In genomic region chr16:3654249-3654991, GRCh38 we compare ENCODE assay signal across 8 cellular contexts. TPM values are rescaled to one million over a fixed set of nuclear protein-coding genes. Genes with fewer than 3 reads are reported as not detected.
DNase-seq lines count a peak whose midpoint lies in the region; ATAC-seq and TF ChIP-seq lines count a peak whose summit lies in the region.

Gene DNASE1, plus strand, starts transcription at chr16:3654691. Its CDS starts 683 bp downstream, at chr16:3655374.

- H3K4me1 Mint-ChIP-seq in activated CD4-positive, alpha-beta memory T cell treated with anti-CD3 and anti-CD28 coated beads, Interleukin-2, amount 10 ng/mL, durations not matched to agents 7 days and 5 days = peaks cover 12% of the 10 kb centered on the region
- no peaks in the 10 kb centered on the region for H3K4me1 Mint-ChIP-seq in endothelial cell (ENCODE audit: unreplicated experiment)

- CTCF ChIA-PET in activated CD4-positive, alpha-beta memory T cell treated with anti-CD3 and anti-CD28 coated beads, Interleukin-2, amount 10 ng/mL, durations not matched to agents 7 days and 5 days (lab: Charles Lee) = interaction anchor here (0.7 to 1.3 kb wide), 7 partner anchors 10 to 598 kb away, joined by 3 to 5 read pairs (median 3); no protein-coding TSS in a partner anchor

- no peak within 1 kb of the TSS for H3K27ac Mint-ChIP-seq in activated CD4-positive, alpha-beta memory T cell treated with anti-CD3 and anti-CD28 coated beads, Interleukin-2, amount 10 ng/mL, durations not matched to agents 7 days and 5 days
- no peak within 1 kb of the TSS for H3K27ac Mint-ChIP-seq in endothelial cell (ENCODE audit: unreplicated experiment)

- TF ChIP-seq CTCF in endothelial cell (IDR thresholded peaks at IDR 0.05; ENCODE audit: unreplicated experiment) = peak; percentile 88

- peak; percentile 44 for ATAC-seq in stimulated activated naive CD8-positive, alpha-beta T cell treated with anti-CD3 and anti-CD28 coated beads, Interleukin-15, Interleukin-2, amounts not matched to agents 100 U/mL and 50 U/mL, for 24 hours
- no peak for ATAC-seq in GM18519 (IDR thresholded peaks at IDR 0.05; ENCODE audit: low FRiP score, unreplicated experiment)

- H3K27me3 Mint-ChIP-seq in activated CD4-positive, alpha-beta memory T cell treated with anti-CD3 and anti-CD28 coated beads, Interleukin-2, amount 10 ng/mL, durations not matched to agents 7 days and 5 days = no peaks in the 10 kb centered on the region
- H3K27me3 Mint-ChIP-seq in endothelial cell (ENCODE audit: unreplicated experiment) = peaks cover 7% of the 10 kb centered on the region

- peaks cover 31% of the 10 kb centered on the region for H3K36me3 Mint-ChIP-seq in activated CD4-positive, alpha-beta memory T cell treated with anti-CD3 and anti-CD28 coated beads, Interleukin-2, amount 10 ng/mL, durations not matched to agents 7 days and 5 days (ENCODE audit: low read depth)
- peaks cover 23% of the 10 kb centered on the region for H3K36me3 Mint-ChIP-seq in endothelial cell (ENCODE audit: low read depth, unreplicated experiment)

- no peak within 1 kb of the TSS for H3K4me3 Mint-ChIP-seq in activated CD4-positive, alpha-beta memory T cell treated with anti-CD3 and anti-CD28 coated beads, Interleukin-2, amount 10 ng/mL, durations not matched to agents 7 days and 5 days
- peak within 1 kb of the TSS; percentile 59 for H3K4me3 Mint-ChIP-seq in endothelial cell (ENCODE audit: unreplicated experiment)

- DNase-seq in NK-92 treated with Interleukin-12 subunit alpha and Interleukin-12 subunit beta, amount 100 ng/mL, for 24 hours (lab: John Stamatoyannopoulos, UW) = peak; percentile 17
- DNase-seq in NK-92 (lab: John Stamatoyannopoulos, UW; ENCODE audit: unreplicated experiment) = no peak
- DNase-seq in NCI-H460 (ENCODE audit: extremely low read depth, low read depth) = peak; percentile 64
- DNase-seq in activated CD4-positive, alpha-beta memory T cell treated with anti-CD3 and anti-CD28 coated beads, Interleukin-2, amount 10 ng/mL, durations not matched to agents 7 days and 5 days = peak; percentile 67
- DNase-seq in endothelial cell (ENCODE audit: low spot score) = peak; percentile 75
- peak; percentile 68 for DNase-seq in mucosa of gallbladder (ENCODE audit: low spot score)
- peak; percentile 72 for DNase-seq in stimulated activated naive CD8-positive, alpha-beta T cell treated with anti-CD3 and anti-CD28 coated beads, Interleukin-15, Interleukin-2, amounts not matched to agents 100 U/mL and 50 U/mL, for 24 hours

- POLR2A ChIA-PET in activated CD4-positive, alpha-beta memory T cell treated with anti-CD3 and anti-CD28 coated beads, Interleukin-2, amount 10 ng/mL, durations not matched to agents 7 days and 5 days (lab: Charles Lee) = interaction anchor here (0.9 to 1.0 kb wide), 2 partner anchors 14 to 42 kb away, joined by 3 read pairs; no protein-coding TSS in a partner anchor

- no peaks in the 10 kb centered on the region for H3K9me3 Mint-ChIP-seq in activated CD4-positive, alpha-beta memory T cell treated with anti-CD3 and anti-CD28 coated beads, Interleukin-2, amount 10 ng/mL, durations not matched to agents 7 days and 5 days
- no peaks in the 10 kb centered on the region for H3K9me3 Mint-ChIP-seq in endothelial cell (ENCODE audit: unreplicated experiment)

RNA-seq across cellular contexts. Expression of gene DNASE1, which starts in this region (rescaled TPM):
- total RNA-seq in NCI-H460 (2014; rRNA removed; shearing (Covaris generic)) = 4.9 and 5.4 TPM in 2 replicates
- polyA plus RNA-seq in NCI-H460 (2014; cell fraction: nucleus; rRNA removed) = 4.8 and 8.2 TPM in 2 replicates
- 10 to 100 TPM; 32.8 to 35.8 TPM for total RNA-seq in activated CD4-positive, alpha-beta memory T cell treated with anti-CD3 and anti-CD28 coated beads, Interleukin-2, amount 10 ng/mL, durations not matched to agents 7 days and 5 days
- total RNA-seq in endothelial cell (ENCODE audit: unreplicated experiment) = 33.9 TPM
- 24.0 TPM for total RNA-seq in mucosa of gallbladder
